18 cellular contexts compared by ENCODE assay signal in the genomic region with DNA sequence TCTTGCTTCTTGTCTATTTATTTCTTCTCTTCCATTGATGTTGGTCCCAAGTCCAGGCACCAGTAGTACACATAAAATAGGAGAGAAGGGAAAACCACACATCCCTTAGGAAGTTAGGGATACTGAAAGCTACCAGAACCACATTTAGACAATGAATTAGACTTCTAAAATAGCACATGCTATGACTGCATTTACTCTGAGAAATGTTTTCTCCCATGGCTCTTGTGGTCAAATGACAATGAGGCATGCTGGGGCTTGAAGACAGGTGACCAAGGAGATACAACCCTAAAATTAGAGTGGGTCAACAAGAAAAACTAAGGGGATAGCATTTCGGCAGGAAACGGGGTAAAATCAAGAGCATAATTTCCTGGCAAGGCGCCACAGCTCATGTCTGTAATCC. TPM values are rescaled to one million over a fixed set of nuclear protein-coding genes. Genes with fewer than 3 reads are reported as not detected.
DNase-seq lines count a peak whose midpoint lies in the region; ATAC-seq and TF ChIP-seq lines count a peak whose summit lies in the region.
"Had no signal": no experiment of that assay in that cellular context is flagged by ENCODE, and none has a peak within 500 bp of the region (broad histone marks: within the 10 kb centered on the region; RNA-seq: fewer than 3 reads in every experiment).

No MANE protein-coding gene starts in this region.

- 96% methylated on average over 3 of the region's 3 CpGs for WGBS in SK-N-SH (ENCODE audit: low lambda C conversion rate)

- H3K4me1 ChIP-seq in CD4-positive, CD25-positive, alpha-beta regulatory T cell (ENCODE audit: control insufficient read depth, insufficient read depth, low read length, poor library complexity, severe bottlenecking): peaks cover 21% of the 10 kb centered on the region
- H3K4me1 ChIP-seq in SK-N-SH (ENCODE audit: control insufficient read depth in 1 of 2, insufficient read depth in 2 of 2, low read depth in 1 of 2, low read length in 1 of 2): no peaks in the 10 kb centered on the region

- peaks cover 6% of the 10 kb centered on the region for H3F3A ChIP-seq in SK-N-SH (replicated peaks; ENCODE audit: insufficient read depth)

- H3K9me3 ChIP-seq in CD4-positive, CD25-positive, alpha-beta regulatory T cell (ENCODE audit: control insufficient read depth in 2 of 2, low read length in 2 of 2): no peaks in the 10 kb centered on the region
- no peaks in the 10 kb centered on the region for H3K9me3 ChIP-seq in CD4-positive, alpha-beta T cell (ENCODE audit: control insufficient read depth, low read length)
- H3K9me3 ChIP-seq in SK-N-SH: no peaks in the 10 kb centered on the region

- H3K4me2 ChIP-seq in SK-N-SH: no peak overlapping the region

- H4K20me1 ChIP-seq in SK-N-SH (ENCODE audit: insufficient read depth): no peaks in the 10 kb centered on the region

- H3K79me2 ChIP-seq in SK-N-SH (ENCODE audit: insufficient read depth): no peaks in the 10 kb centered on the region

- no peak for TF ChIP-seq CTCF in CD4-positive, alpha-beta T cell (IDR thresholded peaks at IDR 0.05)
- TF ChIP-seq CTCF in natural killer cell (IDR thresholded peaks at IDR 0.05) (no peak), SK-N-SH (IDR thresholded peaks at IDR 0.05) (no peak)

- no peaks in the 10 kb centered on the region for H3K27me3 Mint-ChIP-seq in CD4-positive, CD25-positive, alpha-beta regulatory T cell
- H3K27me3 Mint-ChIP-seq in CD4-positive, alpha-beta T cell: no peaks in the 10 kb centered on the region
- no peaks in the 10 kb centered on the region for H3K27me3 Mint-ChIP-seq in activated CD4-positive, alpha-beta memory T cell treated with anti-CD3 and anti-CD28 coated beads, Interleukin-2, amount 10 ng/mL, durations not matched to agents 7 days and 5 days
- no peaks in the 10 kb centered on the region for H3K27me3 Mint-ChIP-seq in natural killer cell (ENCODE audit: low read depth in 2 of 2)

- peak overlapping the region; percentile 59 for H3K27ac ChIP-seq in CD4-positive, CD25-positive, alpha-beta regulatory T cell (ENCODE audit: insufficient read depth, low read length, poor library complexity, severe bottlenecking)
- peak overlapping the region; percentile 1 for H3K27ac ChIP-seq in CD4-positive, alpha-beta T cell (ENCODE audit: low read depth, low read length)
- no peak overlapping the region for H3K27ac ChIP-seq in SK-N-SH (ENCODE audit: low read depth in 2 of 2, low read length in 1 of 2)

- intact Hi-C loops in CD4-positive, alpha-beta T cell (cut with DNase I, micrococcal nuclease): no loop called here
- intact Hi-C loops in natural killer cell (cut with micrococcal nuclease): no loop called here

- CTCF ChIA-PET in CD4-positive, alpha-beta T cell (lab: Charles Lee): interaction anchor here (1.2 to 1.6 kb wide), 2 partner anchors 51 to 400 kb away, joined by 3 to 5 read pairs; no protein-coding TSS in a partner anchor
- CTCF ChIA-PET in activated CD4-positive, alpha-beta memory T cell treated with anti-CD3 and anti-CD28 coated beads, Interleukin-2, amount 10 ng/mL, durations not matched to agents 7 days and 5 days (lab: Charles Lee): interaction anchor here (2.8 kb wide), 1 partner anchor 208 kb away, joined by 10 read pairs; no protein-coding TSS in a partner anchor
- CTCF ChIA-PET in SK-N-SH (lab: Yijun Ruan, JAX): interaction anchor here (1.0 to 9.4 kb wide), 2 partner anchors 12 to 397 kb away, joined by 3 to 153 read pairs; no protein-coding TSS in a partner anchor

- H3K27me3 ChIP-seq in CD4-positive, CD25-positive, alpha-beta regulatory T cell (ENCODE audit: control insufficient read depth, insufficient read depth, low read length): no peaks in the 10 kb centered on the region
- H3K27me3 ChIP-seq in CD4-positive, alpha-beta T cell (ENCODE audit: control insufficient read depth, insufficient read depth, low read length): no peaks in the 10 kb centered on the region
- H3K27me3 ChIP-seq in SK-N-SH (ENCODE audit: insufficient read depth): no peaks in the 10 kb centered on the region

- DNase-seq in CD4-positive, CD25-positive, alpha-beta regulatory T cell: no peak
- DNase-seq in CD4-positive, alpha-beta T cell: no peak
- DNase-seq in activated CD4-positive, alpha-beta memory T cell treated with anti-CD3 and anti-CD28 coated beads, Interleukin-2, amount 10 ng/mL, durations not matched to agents 7 days and 5 days: no peak
- DNase-seq in natural killer cell (no peak), germinal center (ENCODE audit: low spot score) (no peak), SK-N-SH (no peak)
- no peak for DNase-seq in stimulated activated CD4-positive, alpha-beta T cell treated with anti-CD3 and anti-CD28 coated beads, Interleukin-2, amount 100 ng/mL, for 48 hours
- DNase-seq: H7, KG1, NCI-H1092 treated with DMSO at 0.1 percent for 48 hours, NCI-H1694 treated with DMSO at 0.1 percent for 48 hours, NCI-H446, NCI-H774, SHP77 had no signal

- H3K27ac Mint-ChIP-seq in CD4-positive, CD25-positive, alpha-beta regulatory T cell: peak overlapping the region; percentile 10 to 88 (median 87)
- H3K27ac Mint-ChIP-seq in CD4-positive, alpha-beta T cell: peak overlapping the region; percentile 88
- H3K27ac Mint-ChIP-seq in activated CD4-positive, alpha-beta memory T cell treated with anti-CD3 and anti-CD28 coated beads, Interleukin-2, amount 10 ng/mL, durations not matched to agents 7 days and 5 days: peak overlapping the region; percentile 36
- H3K27ac Mint-ChIP-seq in natural killer cell: peak overlapping the region; percentile 91 to 94

- no peak for ATAC-seq in CD4-positive, CD25-positive, alpha-beta regulatory T cell (ENCODE audit: low read depth in 2 of 2)
- ATAC-seq in CD4-positive, alpha-beta T cell (ENCODE audit: poor library complexity): no peak
- no peak for ATAC-seq in natural killer cell
- ATAC-seq: GM12878, Panc1 had no signal

- H3K4me1 Mint-ChIP-seq in CD4-positive, CD25-positive, alpha-beta regulatory T cell: peaks cover 0 to 23% (median 19%) of the 10 kb centered on the region in 4 donors
- peaks cover 27% of the 10 kb centered on the region for H3K4me1 Mint-ChIP-seq in CD4-positive, alpha-beta T cell (ENCODE audit: low read depth)
- peaks cover 4% of the 10 kb centered on the region for H3K4me1 Mint-ChIP-seq in activated CD4-positive, alpha-beta memory T cell treated with anti-CD3 and anti-CD28 coated beads, Interleukin-2, amount 10 ng/mL, durations not matched to agents 7 days and 5 days
- peaks cover 24 to 34% of the 10 kb centered on the region in 2 donors for H3K4me1 Mint-ChIP-seq in natural killer cell

- H3K4me3 Mint-ChIP-seq in CD4-positive, CD25-positive, alpha-beta regulatory T cell: no peak overlapping the region
- no peak overlapping the region for H3K4me3 Mint-ChIP-seq in CD4-positive, alpha-beta T cell
- H3K4me3 Mint-ChIP-seq in activated CD4-positive, alpha-beta memory T cell treated with anti-CD3 and anti-CD28 coated beads, Interleukin-2, amount 10 ng/mL, durations not matched to agents 7 days and 5 days: no peak overlapping the region
- no peak overlapping the region for H3K4me3 Mint-ChIP-seq in natural killer cell

- POLR2A ChIA-PET in CD4-positive, alpha-beta T cell (lab: Charles Lee): no interaction called here
- POLR2A ChIA-PET in activated CD4-positive, alpha-beta memory T cell treated with anti-CD3 and anti-CD28 coated beads, Interleukin-2, amount 10 ng/mL, durations not matched to agents 7 days and 5 days (lab: Charles Lee): no interaction called here
- POLR2A ChIA-PET in SK-N-SH (lab: Yijun Ruan, JAX): interaction anchor here (1.2 kb wide), 1 partner anchor 17 kb away, joined by 3 read pairs; a partner anchor contains a TSS

- no peaks in the 10 kb centered on the region for H3K9me2 ChIP-seq in SK-N-SH

- no peak for TF ChIP-seq EP300 in SK-N-SH (IDR thresholded peaks at IDR 0.05; ENCODE audit: borderline replicate concordance in 1 of 2, low read depth in 1 of 2, low read length in 1 of 2)

- no peaks in the 10 kb centered on the region for H3K9me3 Mint-ChIP-seq in CD4-positive, CD25-positive, alpha-beta regulatory T cell
- H3K9me3 Mint-ChIP-seq in CD4-positive, alpha-beta T cell: no peaks in the 10 kb centered on the region
- no peaks in the 10 kb centered on the region for H3K9me3 Mint-ChIP-seq in activated CD4-positive, alpha-beta memory T cell treated with anti-CD3 and anti-CD28 coated beads, Interleukin-2, amount 10 ng/mL, durations not matched to agents 7 days and 5 days
- no peaks in the 10 kb centered on the region for H3K9me3 Mint-ChIP-seq in natural killer cell

- no peak overlapping the region for H3K4me3 ChIP-seq in CD4-positive, CD25-positive, alpha-beta regulatory T cell (ENCODE audit: low read depth, low read length)
- no peak overlapping the region for H3K4me3 ChIP-seq in SK-N-SH (ENCODE audit: low read depth in 2 of 2, low read length in 1 of 2)
- H3K4me3 ChIP-seq: GM12878 had no signal

- no peak overlapping the region for H2AFZ ChIP-seq in SK-N-SH (ENCODE audit: low read depth)

- TF ChIP-seq RAD21 in SK-N-SH (IDR thresholded peaks at IDR 0.05; ENCODE audit: low read length): no peak

- no peak overlapping the region for H3K9ac ChIP-seq in SK-N-SH

- H3K36me3 ChIP-seq in CD4-positive, CD25-positive, alpha-beta regulatory T cell (ENCODE audit: control insufficient read depth, insufficient read depth, low read length): peaks cover 45% of the 10 kb centered on the region
- peaks cover 25 to 51% of the 10 kb centered on the region in 2 experiments for H3K36me3 ChIP-seq in SK-N-SH (replicated peaks in 1 of 2; ENCODE audit: control insufficient read depth in 1 of 2, insufficient read depth in 2 of 2, low read length in 1 of 2)

- H3K36me3 Mint-ChIP-seq in CD4-positive, CD25-positive, alpha-beta regulatory T cell: peaks cover 21% of the 10 kb centered on the region
- peaks cover 68% of the 10 kb centered on the region for H3K36me3 Mint-ChIP-seq in CD4-positive, alpha-beta T cell (ENCODE audit: low read depth)
- peaks cover 31% of the 10 kb centered on the region for H3K36me3 Mint-ChIP-seq in activated CD4-positive, alpha-beta memory T cell treated with anti-CD3 and anti-CD28 coated beads, Interleukin-2, amount 10 ng/mL, durations not matched to agents 7 days and 5 days (ENCODE audit: low read depth)
- peaks cover 6% of the 10 kb centered on the region for H3K36me3 Mint-ChIP-seq in natural killer cell

RNA-seq across cellular contexts. Expression of a gene that starts 17.1 kb away (rescaled TPM):
- total RNA-seq in CD4-positive, CD25-positive, alpha-beta regulatory T cell: 48.2 TPM
- 1 to 10 TPM; 3.9 to 6.0 (median 4.6) TPM for polyA plus RNA-seq in CD4-positive, CD25-positive, alpha-beta regulatory T cell
- 10 to 100 TPM; 27.3 to 28.9 TPM for total RNA-seq in CD4-positive, alpha-beta T cell
- total RNA-seq in activated CD4-positive, alpha-beta memory T cell treated with anti-CD3 and anti-CD28 coated beads, Interleukin-2, amount 10 ng/mL, durations not matched to agents 7 days and 5 days: 10 to 100 TPM; 32.9 to 36.2 TPM
- total RNA-seq in natural killer cell: 10 to 100 TPM; 42.7 to 54.6 (median 43.7) TPM
- polyA plus RNA-seq in SK-N-SH (2012; rRNA removed): 20.9 and 26.4 TPM in 2 replicates
- polyA plus RNA-seq in SK-N-SH (2012; cell fraction: cytosol; rRNA removed): 12.2 and 15.7 TPM in 2 replicates
- polyA plus RNA-seq in SK-N-SH (2012; cell fraction: nucleus; rRNA removed): 53.8 and 73.8 TPM in 2 replicates

RNA-seq across cellular contexts. Expression of a gene that starts 27.8 kb away (rescaled TPM):
- total RNA-seq in CD4-positive, CD25-positive, alpha-beta regulatory T cell: 20.9 TPM
- polyA plus RNA-seq in CD4-positive, CD25-positive, alpha-beta regulatory T cell: 10 to 100 TPM; 28.4 to 43.5 (median 40.3) TPM
- 10 to 100 TPM; 19.2 to 19.3 TPM for total RNA-seq in CD4-positive, alpha-beta T cell
- 10 to 100 TPM; 19.9 TPM for total RNA-seq in activated CD4-positive, alpha-beta memory T cell treated with anti-CD3 and anti-CD28 coated beads, Interleukin-2, amount 10 ng/mL, durations not matched to agents 7 days and 5 days
- total RNA-seq in natural killer cell: 10 to 100 TPM; 21.2 to 22.1 (median 21.7) TPM
- polyA plus RNA-seq in SK-N-SH (2012; rRNA removed): 13.7 and 15.7 TPM in 2 replicates
- polyA plus RNA-seq in SK-N-SH (2012; cell fraction: cytosol; rRNA removed): 10.3 and 13.7 TPM in 2 replicates
- 7.5 and 8.9 TPM in 2 replicates for polyA plus RNA-seq in SK-N-SH (2012; cell fraction: nucleus; rRNA removed)

RNA-seq across cellular contexts. Expression of a gene that starts 56.1 kb away (rescaled TPM):
- not detected for total RNA-seq in CD4-positive, CD25-positive, alpha-beta regulatory T cell
- polyA plus RNA-seq in CD4-positive, CD25-positive, alpha-beta regulatory T cell: not detected
- not detected for total RNA-seq in CD4-positive, alpha-beta T cell
- total RNA-seq in activated CD4-positive, alpha-beta memory T cell treated with anti-CD3 and anti-CD28 coated beads, Interleukin-2, amount 10 ng/mL, durations not matched to agents 7 days and 5 days: not detected
- total RNA-seq in natural killer cell: not detected
- polyA plus RNA-seq in SK-N-SH (2012; rRNA removed): 0.08 and 0.16 TPM in 2 replicates
- 0.06 and 0.17 TPM in 2 replicates for polyA plus RNA-seq in SK-N-SH (2012; cell fraction: cytosol; rRNA removed)
- polyA plus RNA-seq in SK-N-SH (2012; cell fraction: nucleus; rRNA removed): 0.02 and 0.08 TPM in 2 replicates
- total RNA-seq: GM12878, H7 had no signal
- polyA plus RNA-seq: AG04450, BJ had no signal

Comparison
In these comparisons a context has a peak if more than half of its experiments do, and no peak if none do; other contexts are left out.
1. H3K27ac ChIP-seq: peak in CD4-positive, CD25-positive, alpha-beta regulatory T cell (single experiment) and CD4-positive, alpha-beta T cell (single experiment); none in SK-N-SH (0 of 2).
2. H3K27ac Mint-ChIP-seq: peak in every context shown above with its lines; median percentile 92 in natural killer cell; 88 in CD4-positive, alpha-beta T cell; 87 in CD4-positive, CD25-positive, alpha-beta regulatory T cell; 36 in activated CD4-positive, alpha-beta memory T cell treated with anti-CD3 and anti-CD28 coated beads, Interleukin-2, amount 10 ng/mL, durations not matched to agents 7 days and 5 days.